ENCODE assay signal across 1 cellular context in genomic region chr16:83912152-83912948, GRCh38.
TF ChIP-seq lines count a peak whose summit lies in the region.

No MANE protein-coding gene starts in this region.

TF ChIP-seq in K562, 482 proteins besides CTCF, POLR2A, EP300 and RAD21:
- TF ChIP-seq MAFF (IDR thresholded peaks at IDR 0.05; ENCODE audit: low read length) (no peak), BCOR (IDR thresholded peaks at IDR 0.05) (no peak), HNRNPK (IDR thresholded peaks at IDR 0.05; ENCODE audit: low read depth, low read length, poor library complexity, severe bottlenecking) (no peak), ZBTB1 (CRISPR knock-in tag; IDR thresholded peaks at IDR 0.05; ENCODE audit: borderline replicate concordance, low read depth) (no peak), ZBTB11 (CRISPR knock-in tag; IDR thresholded peaks at IDR 0.05) (no peak), ZNF12 (CRISPR knock-in tag; IDR thresholded peaks at IDR 0.05) (no peak)
- TF ChIP-seq, protein P1, sequence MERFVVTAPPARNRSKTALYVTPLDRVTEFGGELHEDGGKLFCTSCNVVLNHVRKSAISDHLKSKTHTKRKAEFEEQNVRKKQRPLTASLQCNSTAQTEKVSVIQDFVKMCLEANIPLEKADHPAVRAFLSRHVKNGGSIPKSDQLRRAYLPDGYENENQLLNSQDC (CRISPR knock-in tag; IDR thresholded peaks at IDR 0.05) = no peak
